ENCODE assay signal across 27 cellular contexts in genomic region chr1:9065213-9065751, GRCh38. TPM values are rescaled to one million over a fixed set of nuclear protein-coding genes. Genes with fewer than 3 reads are reported as not detected.
DNase-seq lines count a peak whose midpoint lies in the region; ATAC-seq and TF ChIP-seq lines count a peak whose summit lies in the region.
"Had no signal": no experiment of that assay in that cellular context is flagged by ENCODE, and none has a peak within 500 bp of the region (broad histone marks: within the 10 kb centered on the region; RNA-seq: fewer than 3 reads in every experiment).

No MANE protein-coding gene starts in this region.

- no peak overlapping the region for H3K4me3 ChIP-seq in neural progenitor cell
- H3K4me3 ChIP-seq in stomach smooth muscle (ENCODE audit: low read length in 2 of 2), result no peak overlapping the region
- H3K4me3 ChIP-seq in MM.1S (ENCODE audit: low read length), result no peak overlapping the region
- H3K4me3 ChIP-seq: hepatocyte, skin epidermis had no signal

- H3K27ac ChIP-seq in neural progenitor cell (no peak overlapping the region), stomach smooth muscle (ENCODE audit: low read length) (peak overlapping the region; percentile 64), MM.1S (ENCODE audit: low read length) (no peak overlapping the region)
- H3K27ac ChIP-seq: 22Rv1, hepatocyte, RWPE1 had no signal

- H3K4me3 Mint-ChIP-seq in brain, result no peak overlapping the region
- no peak overlapping the region for H3K4me3 Mint-ChIP-seq in neural progenitor cell
- H3K4me3 Mint-ChIP-seq: neural crest cell had no signal

- peak; percentile 42 for ATAC-seq in Right ventricle myocardium superior (ENCODE audit: poor library complexity)
- ATAC-seq in GM19395 (IDR thresholded peaks at IDR 0.05; ENCODE audit: unreplicated experiment), result no peak

- H3F3A ChIP-seq in neural progenitor cell (ENCODE audit: low read depth), result peaks cover 22% of the 10 kb centered on the region
- H3F3A ChIP-seq in MM.1S (ENCODE audit: insufficient read depth, low read length), result no peaks in the 10 kb centered on the region

- no peaks in the 10 kb centered on the region for H3K9me2 ChIP-seq in MM.1S (replicated peaks; ENCODE audit: insufficient read depth, low read length)

- H3K36me3 Mint-ChIP-seq in brain, result no peaks in the 10 kb centered on the region
- no peaks in the 10 kb centered on the region for H3K36me3 Mint-ChIP-seq in neural progenitor cell

- H3K4me1 Mint-ChIP-seq in brain, result peaks cover 49% of the 10 kb centered on the region
- peaks cover 51% of the 10 kb centered on the region for H3K4me1 Mint-ChIP-seq in neural progenitor cell

- H2AFZ ChIP-seq in neural progenitor cell (replicated peaks), result no peak overlapping the region
- H2AFZ ChIP-seq in MM.1S (ENCODE audit: low read length), result no peak overlapping the region
- H2AFZ ChIP-seq: hepatocyte had no signal

- no peak for TF ChIP-seq CTCF in brain (conservative IDR thresholded peaks at IDR 0.05)
- no peak for TF ChIP-seq CTCF in neural progenitor cell (IDR thresholded peaks at IDR 0.05)
- TF ChIP-seq CTCF in MM.1S (IDR thresholded peaks at IDR 0.05; ENCODE audit: low read length), result no peak

- DNase-seq in Right ventricle myocardium superior (no peak), cardiac septum (ENCODE audit: low spot score) (no peak), neural progenitor cell (ENCODE audit: low spot score) (no peak), occipital lobe (lab: John Stamatoyannopoulos, UW) (no peak), MM.1S (no peak)
- DNase-seq: activated CD4-positive, alpha-beta T cell treated with anti-CD3 and anti-CD28 coated beads, Interleukin-2, amount 50 U/mL, for 1 hour; activated CD8-positive, alpha-beta memory T cell treated with anti-CD3 and anti-CD28 coated beads, Interleukin-2, amount 50 U/mL, for 48 hours; activated gamma-delta T cell treated with Interleukin-2 at 50 U/mL for 16 hours; C1 segment of cervical spinal cord; cerebellar nuclear complex; effector CD8-positive, alpha-beta T cell; islet precursor cell; NCI-H1436 treated with DMSO at 0.1 percent for 48 hours; NCI-H2227 treated with DMSO at 0.1 percent for 48 hours; NK-92 treated with Interleukin-12 subunit alpha and Interleukin-12 subunit beta, amount 100 ng/mL, for 24 hours; stimulated activated CD4-positive, alpha-beta T cell treated with anti-CD3 and anti-CD28 coated beads, Interleukin-4, amount 100 ng/mL, for 24 hours; SW 1271 had no signal

- peak overlapping the region in 3 of 5 experiments; percentile 6 to 66 (median 12) for H3K27ac Mint-ChIP-seq in brain
- H3K27ac Mint-ChIP-seq in neural progenitor cell, result peak overlapping the region; percentile 25

- H3K9me3 Mint-ChIP-seq in brain (peaks cover 0 to 5% (median 0%) of the 10 kb centered on the region in 5 experiments), neural progenitor cell (no peaks in the 10 kb centered on the region)
- H3K9me3 Mint-ChIP-seq: neural crest cell had no signal

- no peaks in the 10 kb centered on the region for H3K36me3 ChIP-seq in neural progenitor cell
- no peaks in the 10 kb centered on the region for H3K36me3 ChIP-seq in stomach smooth muscle (ENCODE audit: control insufficient read depth in 2 of 2, insufficient read depth in 2 of 2, low read length in 2 of 2)
- H3K36me3 ChIP-seq in MM.1S (replicated peaks; ENCODE audit: insufficient read depth, low read length), result no peaks in the 10 kb centered on the region

- no peaks in the 10 kb centered on the region for H4K20me1 ChIP-seq in neural progenitor cell (ENCODE audit: low read depth)
- no peaks in the 10 kb centered on the region for H4K20me1 ChIP-seq in MM.1S (ENCODE audit: insufficient read depth, low read length)

- no peaks in the 10 kb centered on the region for H3K9me3 ChIP-seq in neural progenitor cell (ENCODE audit: low read depth)
- no peaks in the 10 kb centered on the region for H3K9me3 ChIP-seq in stomach smooth muscle (ENCODE audit: control insufficient read depth in 2 of 2, low read length in 2 of 2)
- H3K9me3 ChIP-seq in MM.1S (replicated peaks; ENCODE audit: insufficient read depth, low read length), result no peaks in the 10 kb centered on the region

- peaks cover 5% of the 10 kb centered on the region for H3K27me3 Mint-ChIP-seq in brain
- peaks cover 11% of the 10 kb centered on the region for H3K27me3 Mint-ChIP-seq in neural progenitor cell (ENCODE audit: insufficient read depth, low read depth)

- intact Hi-C loops in Right ventricle myocardium superior (cut with DNase I), result no loop called here
- intact Hi-C loops in cardiac septum (cut with DNase I), result no loop called here

- no peak overlapping the region for H3K4me2 ChIP-seq in neural progenitor cell
- H3K4me2 ChIP-seq in MM.1S (ENCODE audit: low read depth, low read length), result no peak overlapping the region
- H3K4me2 ChIP-seq: hepatocyte had no signal

- H3K9ac ChIP-seq in neural progenitor cell (no peak overlapping the region), stomach smooth muscle (ENCODE audit: low read length in 2 of 2) (peak overlapping the region in 1 of 2 donors; percentile 36), MM.1S (ENCODE audit: low read length) (no peak overlapping the region)

- H3K27me3 ChIP-seq in neural progenitor cell, result no peaks in the 10 kb centered on the region
- H3K27me3 ChIP-seq in stomach smooth muscle (ENCODE audit: control insufficient read depth in 1 of 2, insufficient read depth in 2 of 2, low read length in 2 of 2), result no peaks in the 10 kb centered on the region
- H3K27me3 ChIP-seq in MM.1S (replicated peaks; ENCODE audit: insufficient read depth, low read length), result peaks cover 5% of the 10 kb centered on the region; the same call in 1 of the 2 replicates
- H3K27me3 ChIP-seq: hepatocyte had no signal

- H3K79me2 ChIP-seq in neural progenitor cell (ENCODE audit: low read depth) (no peaks in the 10 kb centered on the region), MM.1S (ENCODE audit: low read length) (no peaks in the 10 kb centered on the region)
- H3K79me2 ChIP-seq: hepatocyte had no signal

- H3K4me1 ChIP-seq in neural progenitor cell (peaks cover 22% of the 10 kb centered on the region), stomach smooth muscle (ENCODE audit: control insufficient read depth, insufficient read depth, low read length) (peaks cover 47% of the 10 kb centered on the region), MM.1S (ENCODE audit: low read length) (peaks cover 13% of the 10 kb centered on the region)

RNA-seq across cellular contexts. Expression of gene SLC2A5, which starts 4.2 kb away (rescaled TPM):
- total RNA-seq in Right ventricle myocardium superior (2.1 TPM), cardiac septum (1.5 TPM), neural progenitor cell (ENCODE audit: low replicate concordance) (not detected in 2 replicates), occipital lobe (2.5 TPM)
- 1.3 TPM for polyA plus RNA-seq in brain (ENCODE audit: insufficient read depth, low read depth, low replicate concordance)
- total RNA-seq: neural crest cell had no signal

RNA-seq across cellular contexts. Expression of gene SLC2A7, which starts 39.1 kb away (rescaled TPM):
- not detected for total RNA-seq in Right ventricle myocardium superior
- total RNA-seq in cardiac septum, result not detected
- polyA plus RNA-seq in brain (ENCODE audit: insufficient read depth, low read depth, low replicate concordance), result not detected
- not detected in 2 replicates for total RNA-seq in neural progenitor cell (ENCODE audit: low replicate concordance)
- not detected for total RNA-seq in occipital lobe
- total RNA-seq: mesenteric fat pad, neural crest cell, temporal lobe had no signal
